Comparison of ENCODE assay signal across 21 cellular contexts in the genomic region with DNA sequence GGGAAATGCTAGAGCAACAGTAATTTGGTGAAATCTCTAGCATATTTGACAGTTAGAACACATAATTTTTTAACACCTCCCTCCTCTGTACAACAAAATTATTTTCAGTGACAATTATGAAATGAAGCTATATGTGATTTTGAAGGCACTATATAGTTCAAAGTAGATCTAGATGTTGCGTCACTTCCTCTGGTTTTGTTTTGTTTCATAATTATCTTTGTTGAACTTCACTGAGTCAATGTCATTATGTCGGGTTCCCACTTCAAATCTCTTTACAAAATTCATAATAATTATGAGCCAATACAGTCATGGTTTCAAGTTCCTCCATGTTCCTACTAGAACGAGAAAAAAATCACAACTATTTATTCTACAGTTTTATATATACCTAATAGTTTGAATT.
DNase-seq lines count a peak whose midpoint lies in the region; ATAC-seq and TF ChIP-seq lines count a peak whose summit lies in the region.
"Had no signal": no experiment of that assay in that cellular context is flagged by ENCODE, and none has a peak within 500 bp of the region (broad histone marks: within the 10 kb centered on the region; RNA-seq: fewer than 3 reads in every experiment).

No MANE protein-coding gene starts in this region.

- no peaks in the 10 kb centered on the region for H3K9me3 ChIP-seq in PC-3 (ENCODE audit: low read length)
- H3K9me3 ChIP-seq: HAP-1, SK-N-SH had no signal

- H3F3A ChIP-seq in PC-3 (ENCODE audit: low read length, unreplicated experiment): no peaks in the 10 kb centered on the region

- H3K27ac ChIP-seq in PC-3 (ENCODE audit: low read length): no peak overlapping the region
- H3K27ac ChIP-seq: 22Rv1 had no signal

- peaks cover 23% of the 10 kb centered on the region for H3K4me1 ChIP-seq in PC-3 (ENCODE audit: insufficient read depth, low read length)
- H3K4me1 ChIP-seq: HAP-1 had no signal

- H3K36me3 ChIP-seq in PC-3 (ENCODE audit: low read depth, low read length): no peaks in the 10 kb centered on the region
- H3K36me3 ChIP-seq: HAP-1 had no signal

- BruUV-seq in PC-3 (replicated peaks; lab: Mats Ljungman, UMichigan): no TSS peak

- H3K4me2 ChIP-seq in PC-3 (ENCODE audit: low read length): peak overlapping the region; percentile 19
- H3K4me2 ChIP-seq: SK-N-SH had no signal

- no peak overlapping the region for H3K9ac ChIP-seq in PC-3 (ENCODE audit: low read length)
- H3K9ac ChIP-seq: SK-N-SH had no signal

- H4K20me1 ChIP-seq in PC-3 (ENCODE audit: low read length): no peaks in the 10 kb centered on the region

- H3K27me3 Mint-ChIP-seq in stimulated activated naive B cell treated with anti-CD40 and anti-IgM and Interleukin-4, amounts not matched to agents 10 μg/mL and 1 μg/mL and 100 μg/mL, for 72 hours: peaks cover 0 to 12% of the 10 kb centered on the region in 2 donors

- H3K27ac Mint-ChIP-seq in stimulated activated naive B cell treated with anti-CD40 and anti-IgM and Interleukin-4, amounts not matched to agents 10 μg/mL and 1 μg/mL and 100 μg/mL, for 72 hours: no peak overlapping the region
- H3K27ac Mint-ChIP-seq: CD8-positive, alpha-beta T cell; IgD-negative memory B cell; T-helper 17 cell had no signal

- H3K79me2 ChIP-seq in PC-3 (ENCODE audit: low read length): no peaks in the 10 kb centered on the region

- H3K36me3 Mint-ChIP-seq in stimulated activated naive B cell treated with anti-CD40 and anti-IgM and Interleukin-4, amounts not matched to agents 10 μg/mL and 1 μg/mL and 100 μg/mL, for 72 hours: no peaks in the 10 kb centered on the region
- H3K36me3 Mint-ChIP-seq: CD8-positive, alpha-beta T cell; IgD-negative memory B cell had no signal

- CTCF ChIA-PET in PC-3 (lab: Charles Lee): no interaction called here

- H3K4me3 ChIP-seq in NB4 (ENCODE audit: low read depth, low read length): no peak overlapping the region
- no peak overlapping the region for H3K4me3 ChIP-seq in PC-3 (ENCODE audit: low read length)
- H3K4me3 ChIP-seq in epithelial cell of esophagus (ENCODE audit: low read length): no peak overlapping the region
- H3K4me3 ChIP-seq: GM12878, HAP-1 had no signal

- DNase-seq in DMS53 (lab: John Stamatoyannopoulos, UW) (peak; percentile 22), DMS53 treated with DMSO at 0.1 percent for 48 hours (lab: John Stamatoyannopoulos, UW; ENCODE audit: unreplicated experiment) (no peak), NB4 (ENCODE audit: low read depth) (peak; percentile 34), PC-3 (peak; percentile 37), epithelial cell of esophagus (ENCODE audit: low read depth) (peak; percentile 32), NCI-H1105 (lab: John Stamatoyannopoulos, UW) (no peak), LoVo (ENCODE audit: low spot score) (no peak)
- no peak for DNase-seq in stimulated activated naive B cell treated with anti-CD40 and anti-IgM and Interleukin-4, amounts not matched to agents 10 μg/mL and 1 μg/mL and 100 μg/mL, for 72 hours
- DNase-seq: CD8-positive, alpha-beta T cell; DND-41; NCI-H1092 treated with DMSO at 0.1 percent for 48 hours; NCI-H1694; NCI-H2227 treated with DMSO at 0.1 percent for 48 hours; NCI-H526; SK-N-SH; T-helper 17 cell had no signal

- no peak for ATAC-seq in PC-3
- no peak for ATAC-seq in stimulated activated naive B cell treated with anti-CD40 and anti-IgM and Interleukin-4, amounts not matched to agents 10 μg/mL and 1 μg/mL and 100 μg/mL, for 72 hours (replicated peaks)
- ATAC-seq: CD8-positive, alpha-beta T cell; GM12878; Panc1; T-helper 17 cell had no signal

- H3K27me3 ChIP-seq in PC-3 (ENCODE audit: low read length): no peaks in the 10 kb centered on the region

- no peak overlapping the region for H3K4me3 Mint-ChIP-seq in stimulated activated naive B cell treated with anti-CD40 and anti-IgM and Interleukin-4, amounts not matched to agents 10 μg/mL and 1 μg/mL and 100 μg/mL, for 72 hours
- H3K4me3 Mint-ChIP-seq: CD8-positive, alpha-beta T cell; IgD-negative memory B cell; T-helper 17 cell had no signal

- no peak overlapping the region for H2AFZ ChIP-seq in PC-3 (ENCODE audit: low read length)

- peaks cover 0 to 2% of the 10 kb centered on the region in 2 donors for H3K9me3 Mint-ChIP-seq in stimulated activated naive B cell treated with anti-CD40 and anti-IgM and Interleukin-4, amounts not matched to agents 10 μg/mL and 1 μg/mL and 100 μg/mL, for 72 hours

- no peaks in the 10 kb centered on the region for H3K4me1 Mint-ChIP-seq in stimulated activated naive B cell treated with anti-CD40 and anti-IgM and Interleukin-4, amounts not matched to agents 10 μg/mL and 1 μg/mL and 100 μg/mL, for 72 hours
- H3K4me1 Mint-ChIP-seq: IgD-negative memory B cell, T-helper 17 cell had no signal

- TF ChIP-seq CTCF in NB4 (IDR thresholded peaks at IDR 0.05; ENCODE audit: low read depth, low read length): no peak
- no peak for TF ChIP-seq CTCF in PC-3 (conservative IDR thresholded peaks at IDR 0.05; ENCODE audit: low read depth, low read length)
- TF ChIP-seq CTCF in epithelial cell of esophagus (IDR thresholded peaks at IDR 0.05; ENCODE audit: insufficient read depth, low read depth, low read length, missing control alignments): no peak

- POLR2A ChIA-PET in PC-3 (lab: Charles Lee; ENCODE audit: unreplicated experiment): no interaction called here

- intact Hi-C loops in PC-3 (cut with micrococcal nuclease): no loop called here

- no peak for TF ChIP-seq POLR2A in NB4 (IDR thresholded peaks at IDR 0.05; ENCODE audit: extremely low read depth, insufficient read length)

- no peaks in the 10 kb centered on the region for H3K9me2 ChIP-seq in PC-3 (replicated peaks; ENCODE audit: low read length)
- H3K9me2 ChIP-seq: SK-N-SH had no signal

Comparison
In these comparisons a context has a peak if more than half of its experiments do, and no peak if none do; other contexts are left out.
1. DNase-seq: peak in DMS53 (single experiment), NB4 (single experiment), PC-3 (single experiment) and epithelial cell of esophagus (single experiment); none in DMS53 treated with DMSO at 0.1 percent for 48 hours (single experiment), stimulated activated naive B cell treated with anti-CD40 and anti-IgM and Interleukin-4, amounts not matched to agents 10 μg/mL and 1 μg/mL and 100 μg/mL, for 72 hours (single experiment), NCI-H1105 (single experiment) and LoVo (single experiment).